22 cellular contexts compared by ENCODE assay signal in the genomic region with DNA sequence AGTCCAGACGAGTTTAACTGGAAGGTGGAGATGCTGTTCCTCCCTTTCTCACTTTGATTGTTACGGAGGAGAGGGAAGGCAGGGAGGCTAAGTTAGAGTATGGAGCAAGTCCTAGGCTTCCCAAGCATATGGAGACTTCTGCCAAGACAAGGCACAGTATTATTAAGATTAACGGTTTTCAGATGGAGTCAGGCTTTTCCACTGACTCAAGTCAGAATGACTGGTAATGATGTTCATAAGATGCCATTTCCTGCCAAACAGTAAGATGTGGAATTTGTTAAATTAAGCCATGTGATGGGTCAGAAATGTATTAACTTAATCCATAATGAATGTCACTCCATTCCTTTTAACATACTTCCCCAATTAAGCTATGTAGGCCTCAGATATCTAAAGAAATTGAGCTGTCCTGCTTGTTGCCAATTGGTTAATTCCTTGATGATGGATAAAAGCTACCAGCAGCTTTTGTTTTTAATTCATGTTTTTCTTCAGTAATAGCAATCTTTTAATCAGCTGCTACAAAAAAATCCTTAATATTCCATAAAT.
DNase-seq lines count a peak whose midpoint lies in the region; ATAC-seq and TF ChIP-seq lines count a peak whose summit lies in the region.
"Had no signal": no experiment of that assay in that cellular context is flagged by ENCODE, and none has a peak within 500 bp of the region (broad histone marks: within the 10 kb centered on the region; RNA-seq: fewer than 3 reads in every experiment).

No MANE protein-coding gene starts in this region.

- H3K9me2 ChIP-seq in SK-N-SH = no peaks in the 10 kb centered on the region

- H3K4me3 ChIP-seq in BJ (ENCODE audit: low read depth, low read length) (no peak overlapping the region), SK-N-SH (ENCODE audit: low read depth in 2 of 2, low read length in 1 of 2) (no peak overlapping the region), uterus (no peak overlapping the region)
- H3K4me3 ChIP-seq: BLaER1, MG63, Peyer's patch had no signal

- peak; percentile 63 for DNase-seq in BJ (ENCODE audit: low read depth)
- DNase-seq in SK-N-SH = no peak
- DNase-seq in fibroblast of peridontal ligament (ENCODE audit: extremely low read depth) = peak; percentile 56
- DNase-seq in uterus = no peak
- DNase-seq: Calu3; CD8-positive, alpha-beta T cell; EL; Karpas-422; MG63; NCI-H1092 treated with DMSO at 0.1 percent for 48 hours; NCI-H146; NCI-H2029 treated with DMSO at 0.1 percent for 48 hours; NCI-H2171 treated with DMSO at 0.1 percent for 48 hours; NCI-H510A; NCI-H748 treated with DMSO at 0.1 percent for 48 hours; NK-92 treated with Interleukin-12 subunit alpha and Interleukin-12 subunit beta, amount 100 ng/mL, for 24 hours; Peyer's patch had no signal

- ATAC-seq in GM21381 (IDR thresholded peaks at IDR 0.05; ENCODE audit: unreplicated experiment) (no peak), HG02642 (IDR thresholded peaks at IDR 0.05; ENCODE audit: poor library complexity, unreplicated experiment) (no peak), HG03520 (IDR thresholded peaks at IDR 0.05; ENCODE audit: unreplicated experiment) (no peak)
- ATAC-seq: CD8-positive, alpha-beta T cell had no signal

- TF ChIP-seq POLR2A in uterus (IDR thresholded peaks at IDR 0.05) = no peak

- TF ChIP-seq CTCF in BJ (IDR thresholded peaks at IDR 0.05; ENCODE audit: insufficient read depth, low read depth, low read length) (no peak), SK-N-SH (IDR thresholded peaks at IDR 0.05) (no peak), uterus (IDR thresholded peaks at IDR 0.05) (no peak)

- no peaks in the 10 kb centered on the region for H3F3A ChIP-seq in SK-N-SH (replicated peaks; ENCODE audit: insufficient read depth)

- no peaks in the 10 kb centered on the region for H3K79me2 ChIP-seq in SK-N-SH (ENCODE audit: insufficient read depth)

- H3K4me2 ChIP-seq in SK-N-SH = no peak overlapping the region
- H3K4me2 ChIP-seq: BLaER1 had no signal

- H3K27ac ChIP-seq in SK-N-SH (ENCODE audit: low read depth in 2 of 2, low read length in 1 of 2) (peak overlapping the region in 1 of 2 experiments; percentile 36; a peak in 1 of 4 replicates), uterus (no peak overlapping the region)
- H3K27ac ChIP-seq: BLaER1, HL-60, Peyer's patch had no signal

- no peak overlapping the region for H2AFZ ChIP-seq in SK-N-SH (ENCODE audit: low read depth)

- H3K9ac ChIP-seq in SK-N-SH = no peak overlapping the region
- H3K9ac ChIP-seq: BLaER1 had no signal

- H3K4me1 ChIP-seq in SK-N-SH (ENCODE audit: control insufficient read depth in 1 of 2, insufficient read depth in 2 of 2, low read depth in 1 of 2, low read length in 1 of 2) (no peaks in the 10 kb centered on the region), uterus (no peaks in the 10 kb centered on the region)
- H3K4me1 ChIP-seq: BLaER1, Peyer's patch had no signal

- 50% methylated on average over 3 of the region's 3 CpGs for WGBS in SK-N-SH (ENCODE audit: low lambda C conversion rate)

- intact Hi-C loops in uterus (cut with DNase I; ENCODE audit: low total_unique reads) = no loop called here

- peak in 1 of 2 experiments; percentile 18; a peak in 1 of 4 replicates for TF ChIP-seq EP300 in SK-N-SH (IDR thresholded peaks at IDR 0.05; ENCODE audit: borderline replicate concordance in 1 of 2, low read depth in 1 of 2, low read length in 1 of 2)

- POLR2A ChIA-PET in BJ (lab: Charles Lee) = no interaction called here
- POLR2A ChIA-PET in SK-N-SH (lab: Yijun Ruan, JAX) = no interaction called here

- CTCF ChIA-PET in BJ (lab: Yijun Ruan, JAX) (no interaction called here), SK-N-SH (lab: Yijun Ruan, JAX) (no interaction called here)

- H3K9me3 ChIP-seq in SK-N-SH = no peaks in the 10 kb centered on the region
- H3K9me3 ChIP-seq in uterus = no peaks in the 10 kb centered on the region
- H3K9me3 ChIP-seq: BLaER1, MG63, Peyer's patch had no signal

- TF ChIP-seq RAD21 in SK-N-SH (IDR thresholded peaks at IDR 0.05; ENCODE audit: low read length) = no peak

- H3K36me3 ChIP-seq in BJ (ENCODE audit: control insufficient read depth, insufficient read depth, low read length) = no peaks in the 10 kb centered on the region
- no peaks in the 10 kb centered on the region for H3K36me3 ChIP-seq in SK-N-SH (replicated peaks in 1 of 2; ENCODE audit: control insufficient read depth in 1 of 2, insufficient read depth in 2 of 2, low read length in 1 of 2)
- H3K36me3 ChIP-seq in uterus = no peaks in the 10 kb centered on the region
- H3K36me3 ChIP-seq: BLaER1, MG63, Peyer's patch had no signal

- no peaks in the 10 kb centered on the region for H4K20me1 ChIP-seq in SK-N-SH (ENCODE audit: insufficient read depth)
- H4K20me1 ChIP-seq: BLaER1 had no signal

- H3K27me3 ChIP-seq in BJ (ENCODE audit: control insufficient read depth, insufficient read depth, low read length) (no peaks in the 10 kb centered on the region), SK-N-SH (ENCODE audit: insufficient read depth) (no peaks in the 10 kb centered on the region), uterus (no peaks in the 10 kb centered on the region)
- H3K27me3 ChIP-seq: BLaER1, MG63, Peyer's patch had no signal

TF ChIP-seq in SK-N-SH, 30 proteins besides CTCF, POLR2A, EP300 and RAD21:
- TF ChIP-seq GABPA (IDR thresholded peaks at IDR 0.05; ENCODE audit: low read depth) (no peak), TCF12 (IDR thresholded peaks at IDR 0.05) (peak; percentile 40), FOXJ3 (CRISPR knock-in tag; IDR thresholded peaks at IDR 0.05) (no peak), POLR2AphosphoS5 (IDR thresholded peaks at IDR 0.05; ENCODE audit: low read depth, low read length) (no peak), SMC3 (IDR thresholded peaks at IDR 0.05; ENCODE audit: low read depth, low read length) (no peak), FOXM1 (IDR thresholded peaks at IDR 0.05; ENCODE audit: low read depth) (no peak), FOSL2 (IDR thresholded peaks at IDR 0.05; ENCODE audit: borderline replicate concordance, low read depth) (no peak), TAF1 (IDR thresholded peaks at IDR 0.05; ENCODE audit: borderline replicate concordance, low read depth, low read length) (no peak)
- TF ChIP-seq, protein P1, sequence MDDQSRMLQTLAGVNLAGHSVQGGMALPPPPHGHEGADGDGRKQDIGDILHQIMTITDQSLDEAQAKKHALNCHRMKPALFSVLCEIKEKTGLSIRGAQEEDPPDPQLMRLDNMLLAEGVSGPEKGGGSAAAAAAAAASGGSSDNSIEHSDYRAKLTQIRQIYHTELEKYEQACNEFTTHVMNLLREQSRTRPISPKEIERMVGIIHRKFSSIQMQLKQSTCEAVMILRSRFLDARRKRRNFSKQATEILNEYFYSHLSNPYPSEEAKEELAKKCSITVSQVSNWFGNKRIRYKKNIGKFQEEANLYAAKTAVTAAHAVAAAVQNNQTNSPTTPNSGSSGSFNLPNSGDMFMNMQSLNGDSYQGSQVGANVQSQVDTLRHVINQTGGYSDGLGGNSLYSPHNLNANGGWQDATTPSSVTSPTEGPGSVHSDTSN (IDR thresholded peaks at IDR 0.05) = peak; percentile 36; the same call in 1 of the 2 replicates
- TF ChIP-seq, protein P2, sequence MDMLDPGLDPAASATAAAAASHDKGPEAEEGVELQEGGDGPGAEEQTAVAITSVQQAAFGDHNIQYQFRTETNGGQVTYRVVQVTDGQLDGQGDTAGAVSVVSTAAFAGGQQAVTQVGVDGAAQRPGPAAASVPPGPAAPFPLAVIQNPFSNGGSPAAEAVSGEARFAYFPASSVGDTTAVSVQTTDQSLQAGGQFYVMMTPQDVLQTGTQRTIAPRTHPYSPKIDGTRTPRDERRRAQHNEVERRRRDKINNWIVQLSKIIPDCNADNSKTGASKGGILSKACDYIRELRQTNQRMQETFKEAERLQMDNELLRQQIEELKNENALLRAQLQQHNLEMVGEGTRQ (IDR thresholded peaks at IDR 0.05; ENCODE audit: borderline replicate concordance, low read depth, low read length) = no peak
- TF ChIP-seq, protein P3, sequence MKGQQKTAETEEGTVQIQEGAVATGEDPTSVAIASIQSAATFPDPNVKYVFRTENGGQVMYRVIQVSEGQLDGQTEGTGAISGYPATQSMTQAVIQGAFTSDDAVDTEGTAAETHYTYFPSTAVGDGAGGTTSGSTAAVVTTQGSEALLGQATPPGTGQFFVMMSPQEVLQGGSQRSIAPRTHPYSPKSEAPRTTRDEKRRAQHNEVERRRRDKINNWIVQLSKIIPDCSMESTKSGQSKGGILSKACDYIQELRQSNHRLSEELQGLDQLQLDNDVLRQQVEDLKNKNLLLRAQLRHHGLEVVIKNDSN (IDR thresholded peaks at IDR 0.05; ENCODE audit: borderline replicate concordance, low read depth) = no peak

Comparison
In these comparisons a context has a peak if more than half of its experiments do, and no peak if none do; other contexts are left out.
1. DNase-seq: peak in BJ (single experiment) and fibroblast of peridontal ligament (single experiment); none in SK-N-SH (single experiment) and uterus (0 of 2).